33 cellular contexts compared by ENCODE assay signal in the genomic region with DNA sequence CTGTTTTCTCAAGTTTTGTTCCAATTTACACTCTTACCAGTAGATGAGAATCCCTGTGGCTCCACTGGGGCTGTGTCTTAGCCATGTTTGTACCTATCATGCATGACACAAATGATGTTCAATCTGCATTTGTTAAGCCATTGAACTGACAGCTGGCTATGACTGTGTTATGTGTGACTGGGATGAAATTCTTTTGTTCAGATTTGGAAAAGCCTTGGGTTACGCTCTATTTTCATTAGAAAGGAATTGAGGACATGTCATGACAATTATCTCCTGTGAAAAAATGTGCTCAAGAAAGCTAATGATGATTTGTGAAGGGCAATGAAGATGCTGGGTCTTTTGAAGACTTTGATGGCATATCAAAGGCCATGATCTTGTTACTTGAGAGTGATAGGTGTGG.
DNase-seq lines count a peak whose midpoint lies in the region; ATAC-seq and TF ChIP-seq lines count a peak whose summit lies in the region.
"Had no signal": no experiment of that assay in that cellular context is flagged by ENCODE, and none has a peak within 500 bp of the region (broad histone marks: within the 10 kb centered on the region; RNA-seq: fewer than 3 reads in every experiment).

No MANE protein-coding gene starts in this region.

- H3K4me1 Mint-ChIP-seq in neural progenitor cell = peaks cover 13% of the 10 kb centered on the region
- H3K4me1 Mint-ChIP-seq: B cell; CD14-positive monocyte; CD4-positive, alpha-beta memory T cell; CD4-positive, CD25-positive, alpha-beta regulatory T cell; CD8-positive, alpha-beta memory T cell had no signal

- H3K4me3 ChIP-seq in neural cell (ENCODE audit: low read length) (no peak overlapping the region), neural progenitor cell (no peak overlapping the region)
- H3K4me3 ChIP-seq: A549; BLaER1; BLaER1 treated with 17β-estradiol and CSF1 and Interleukin-3, amounts not matched to agents 10 nM and 100 nM had no signal

- no peak for TF ChIP-seq RAD21 in neural cell (conservative IDR thresholded peaks at IDR 0.05)

- ATAC-seq in HG03139 (IDR thresholded peaks at IDR 0.05; ENCODE audit: unreplicated experiment) (no peak), HG03095 (IDR thresholded peaks at IDR 0.05; ENCODE audit: unreplicated experiment) (no peak)
- ATAC-seq: A549; CD8-positive, alpha-beta T cell had no signal

- H2AFZ ChIP-seq in neural cell (ENCODE audit: low read depth, low read length) (peak overlapping the region; percentile 5), neural progenitor cell (replicated peaks) (no peak overlapping the region)

- H3K9me3 ChIP-seq in neural cell (ENCODE audit: low read length) = no peaks in the 10 kb centered on the region
- H3K9me3 ChIP-seq in neural progenitor cell (ENCODE audit: low read depth) = no peaks in the 10 kb centered on the region
- H3K9me3 ChIP-seq: A549, BE2C, BLaER1, Caco-2 had no signal

- H3K36me3 ChIP-seq in neural cell (ENCODE audit: insufficient read depth, low read length) (no peaks in the 10 kb centered on the region), neural progenitor cell (no peaks in the 10 kb centered on the region)
- H3K36me3 ChIP-seq: BE2C; BLaER1; BLaER1 treated with 17β-estradiol and CSF1 and Interleukin-3, amounts not matched to agents 10 nM and 100 nM had no signal

- no peaks in the 10 kb centered on the region for H3K27me3 ChIP-seq in neural cell (ENCODE audit: insufficient read depth, low read depth, low read length)
- no peaks in the 10 kb centered on the region for H3K27me3 ChIP-seq in neural progenitor cell
- H3K27me3 ChIP-seq: BE2C; BLaER1; BLaER1 treated with 17β-estradiol and CSF1 and Interleukin-3, amounts not matched to agents 10 nM and 100 nM had no signal

- no peaks in the 10 kb centered on the region for H3K36me3 Mint-ChIP-seq in neural progenitor cell
- H3K36me3 Mint-ChIP-seq: CD14-positive monocyte; CD4-positive, alpha-beta memory T cell; CD4-positive, CD25-positive, alpha-beta regulatory T cell; CD8-positive, alpha-beta memory T cell; CD8-positive, alpha-beta T cell had no signal

- H3K4me1 ChIP-seq in neural progenitor cell = no peaks in the 10 kb centered on the region
- H3K4me1 ChIP-seq: A549, BE2C, Caco-2 had no signal

- H3K9ac ChIP-seq in neural cell (ENCODE audit: low read length) (no peak overlapping the region), neural progenitor cell (no peak overlapping the region)
- H3K9ac ChIP-seq: BLaER1; BLaER1 treated with 17β-estradiol and CSF1 and Interleukin-3, amounts not matched to agents 10 nM and 100 nM had no signal

- TF ChIP-seq CTCF in neural cell (IDR thresholded peaks at IDR 0.05; ENCODE audit: poor library complexity, severe bottlenecking) (no peak), neural progenitor cell (IDR thresholded peaks at IDR 0.05) (no peak)

- H3K79me2 ChIP-seq in neural cell (replicated peaks; ENCODE audit: insufficient read depth, low read length) (no peaks in the 10 kb centered on the region), neural progenitor cell (ENCODE audit: low read depth) (no peaks in the 10 kb centered on the region)

- H3K27me3 Mint-ChIP-seq in neural progenitor cell (ENCODE audit: insufficient read depth, low read depth) = no peaks in the 10 kb centered on the region
- H3K27me3 Mint-ChIP-seq: CD4-positive, alpha-beta T cell; CD8-positive, alpha-beta memory T cell had no signal

- H3F3A ChIP-seq in neural cell (ENCODE audit: insufficient read depth, low read length, poor library complexity, severe bottlenecking) (no peaks in the 10 kb centered on the region), neural progenitor cell (ENCODE audit: low read depth) (no peaks in the 10 kb centered on the region)

- H3K9me3 Mint-ChIP-seq in neural progenitor cell = peaks cover 4% of the 10 kb centered on the region

- H3K27ac Mint-ChIP-seq in neural progenitor cell = peak overlapping the region; percentile 0
- H3K27ac Mint-ChIP-seq: B cell; CD14-positive monocyte; CD4-positive, alpha-beta memory T cell; CD4-positive, alpha-beta T cell; CD4-positive, CD25-positive, alpha-beta regulatory T cell; CD8-positive, alpha-beta memory T cell; CD8-positive, alpha-beta T cell had no signal

- H3K4me2 ChIP-seq in neural cell (ENCODE audit: low read length) (no peak overlapping the region), neural progenitor cell (no peak overlapping the region)
- H3K4me2 ChIP-seq: A549; BLaER1; BLaER1 treated with 17β-estradiol and CSF1 and Interleukin-3, amounts not matched to agents 10 nM and 100 nM had no signal

- H4K20me1 ChIP-seq in neural cell (ENCODE audit: insufficient read depth) (no peaks in the 10 kb centered on the region), neural progenitor cell (ENCODE audit: low read depth) (no peaks in the 10 kb centered on the region)
- H4K20me1 ChIP-seq: BLaER1; BLaER1 treated with 17β-estradiol and CSF1 and Interleukin-3, amounts not matched to agents 10 nM and 100 nM had no signal

- H3K27ac ChIP-seq in neural cell (ENCODE audit: low read length) (peak overlapping the region; percentile 69), neural progenitor cell (no peak overlapping the region)
- H3K27ac ChIP-seq: 22Rv1; A549; BLaER1; BLaER1 treated with 17β-estradiol and CSF1 and Interleukin-3, amounts not matched to agents 10 nM and 100 nM; C4-2B had no signal

- peak; percentile 67 for TF ChIP-seq EP300 in neural cell (conservative IDR thresholded peaks at IDR 0.05; ENCODE audit: poor library complexity, severe bottlenecking)

- no peak overlapping the region for H3K4me3 Mint-ChIP-seq in neural progenitor cell
- H3K4me3 Mint-ChIP-seq: B cell; CD14-positive monocyte; CD4-positive, alpha-beta memory T cell; CD4-positive, alpha-beta T cell; CD4-positive, CD25-positive, alpha-beta regulatory T cell; CD8-positive, alpha-beta memory T cell; CD8-positive, alpha-beta T cell had no signal

- DNase-seq in neural progenitor cell (ENCODE audit: low spot score) (no peak), retina (peak; percentile 30)
- no peak for DNase-seq in activated CD4-positive, alpha-beta T cell treated with anti-CD3 and anti-CD28 coated beads for 48 hours
- DNase-seq: 8988T; ACHN; AML-193; BE2C; C1 segment of cervical spinal cord; Caco-2; Calu3; CD4-positive, alpha-beta memory T cell; CD4-positive, alpha-beta T cell; CD4-positive, CD25-positive, alpha-beta regulatory T cell; CD8-positive, alpha-beta memory T cell; CD8-positive, alpha-beta T cell; COR-L47; DMS 273 treated with DMSO at 0.1 percent for 48 hours; DMS153; DMS53; DMS79; DMS79 treated with DMSO at 0.1 percent for 48 hours; DND-41; EL had no signal

- no peaks in the 10 kb centered on the region for H3K9me2 ChIP-seq in neural cell (ENCODE audit: insufficient read depth, low read length)

TF ChIP-seq in neural cell, 6 proteins besides CTCF, POLR2A, EP300 and RAD21:
- TF ChIP-seq SMC3 (conservative IDR thresholded peaks at IDR 0.05; ENCODE audit: poor library complexity) (no peak), POLR2AphosphoS5 (IDR thresholded peaks at IDR 0.05) (no peak), TAF1 (IDR thresholded peaks at IDR 0.05; ENCODE audit: low read depth) (no peak), MXI1 (conservative IDR thresholded peaks at IDR 0.05; ENCODE audit: poor library complexity, severe bottlenecking) (no peak)
- TF ChIP-seq, protein P1, sequence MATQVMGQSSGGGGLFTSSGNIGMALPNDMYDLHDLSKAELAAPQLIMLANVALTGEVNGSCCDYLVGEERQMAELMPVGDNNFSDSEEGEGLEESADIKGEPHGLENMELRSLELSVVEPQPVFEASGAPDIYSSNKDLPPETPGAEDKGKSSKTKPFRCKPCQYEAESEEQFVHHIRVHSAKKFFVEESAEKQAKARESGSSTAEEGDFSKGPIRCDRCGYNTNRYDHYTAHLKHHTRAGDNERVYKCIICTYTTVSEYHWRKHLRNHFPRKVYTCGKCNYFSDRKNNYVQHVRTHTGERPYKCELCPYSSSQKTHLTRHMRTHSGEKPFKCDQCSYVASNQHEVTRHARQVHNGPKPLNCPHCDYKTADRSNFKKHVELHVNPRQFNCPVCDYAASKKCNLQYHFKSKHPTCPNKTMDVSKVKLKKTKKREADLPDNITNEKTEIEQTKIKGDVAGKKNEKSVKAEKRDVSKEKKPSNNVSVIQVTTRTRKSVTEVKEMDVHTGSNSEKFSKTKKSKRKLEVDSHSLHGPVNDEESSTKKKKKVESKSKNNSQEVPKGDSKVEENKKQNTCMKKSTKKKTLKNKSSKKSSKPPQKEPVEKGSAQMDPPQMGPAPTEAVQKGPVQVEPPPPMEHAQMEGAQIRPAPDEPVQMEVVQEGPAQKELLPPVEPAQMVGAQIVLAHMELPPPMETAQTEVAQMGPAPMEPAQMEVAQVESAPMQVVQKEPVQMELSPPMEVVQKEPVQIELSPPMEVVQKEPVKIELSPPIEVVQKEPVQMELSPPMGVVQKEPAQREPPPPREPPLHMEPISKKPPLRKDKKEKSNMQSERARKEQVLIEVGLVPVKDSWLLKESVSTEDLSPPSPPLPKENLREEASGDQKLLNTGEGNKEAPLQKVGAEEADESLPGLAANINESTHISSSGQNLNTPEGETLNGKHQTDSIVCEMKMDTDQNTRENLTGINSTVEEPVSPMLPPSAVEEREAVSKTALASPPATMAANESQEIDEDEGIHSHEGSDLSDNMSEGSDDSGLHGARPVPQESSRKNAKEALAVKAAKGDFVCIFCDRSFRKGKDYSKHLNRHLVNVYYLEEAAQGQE (IDR thresholded peaks at IDR 0.05; ENCODE audit: borderline replicate concordance) = peak; percentile 53
